Comparison of ENCODE assay signal across 8 cellular contexts in genomic region chr1:45522324-45523104, GRCh38. TPM values are rescaled to one million over a fixed set of nuclear protein-coding genes. Genes with fewer than 3 reads are reported as not detected.
DNase-seq lines count a peak whose midpoint lies in the region; ATAC-seq and TF ChIP-seq lines count a peak whose summit lies in the region.

No MANE protein-coding gene starts in this region.

- H3K4me1 ChIP-seq in MM.1S (ENCODE audit: low read length), result peaks cover 11% of the 10 kb centered on the region
- peaks cover 7 to 8% of the 10 kb centered on the region in 2 donors for H3K4me1 ChIP-seq in naive thymus-derived CD4-positive, alpha-beta T cell (ENCODE audit: control insufficient read depth in 2 of 2, insufficient read depth in 2 of 2, low read length in 2 of 2)

- peaks cover 0 to 12% (median 0%) of the 10 kb centered on the region in 5 donors for H3K27me3 Mint-ChIP-seq in naive thymus-derived CD4-positive, alpha-beta T cell

- H2AFZ ChIP-seq in MM.1S (ENCODE audit: low read length), result peak overlapping the region; percentile 86

- H3K4me2 ChIP-seq in MM.1S (ENCODE audit: low read depth, low read length), result peak overlapping the region; percentile 64

- CTCF ChIA-PET in naive thymus-derived CD4-positive, alpha-beta T cell (lab: Charles Lee), result interaction anchor here (0.5 to 1.6 kb wide), 4 partner anchors 10 to 36 kb away, joined by 3 to 6 read pairs (median 4); no protein-coding TSS in a partner anchor

- H3K27me3 ChIP-seq in MM.1S (replicated peaks; ENCODE audit: insufficient read depth, low read length), result no peaks in the 10 kb centered on the region
- H3K27me3 ChIP-seq in naive thymus-derived CD4-positive, alpha-beta T cell (ENCODE audit: control insufficient read depth in 2 of 2, insufficient read depth in 2 of 2, low read length in 2 of 2), result no peaks in the 10 kb centered on the region

- ATAC-seq in naive thymus-derived CD4-positive, alpha-beta T cell, result no peak
- no peak for ATAC-seq in GM21390 (IDR thresholded peaks at IDR 0.05; ENCODE audit: unreplicated experiment)

- H3K9me3 ChIP-seq in MM.1S (replicated peaks; ENCODE audit: insufficient read depth, low read length), result no peaks in the 10 kb centered on the region
- no peaks in the 10 kb centered on the region for H3K9me3 ChIP-seq in naive thymus-derived CD4-positive, alpha-beta T cell (ENCODE audit: control insufficient read depth in 2 of 3, low read length in 3 of 3)

- H3K9me2 ChIP-seq in MM.1S (replicated peaks; ENCODE audit: insufficient read depth, low read length), result no peaks in the 10 kb centered on the region

- peaks cover 14 to 50% (median 32%) of the 10 kb centered on the region in 7 donors for H3K4me1 Mint-ChIP-seq in naive thymus-derived CD4-positive, alpha-beta T cell

- H3K36me3 ChIP-seq in MM.1S (replicated peaks; ENCODE audit: insufficient read depth, low read length), result peaks cover 3% of the 10 kb centered on the region; the same call in 1 of the 2 replicates
- H3K36me3 ChIP-seq in naive thymus-derived CD4-positive, alpha-beta T cell (ENCODE audit: control insufficient read depth in 2 of 3, insufficient read depth in 3 of 3, low read length in 3 of 3), result peaks cover 0 to 9% (median 0%) of the 10 kb centered on the region in 3 experiments

- no peaks in the 10 kb centered on the region for H4K20me1 ChIP-seq in MM.1S (ENCODE audit: insufficient read depth, low read length)

- peak overlapping the region; percentile 55; the same call in 1 of the 2 replicates for H3K27ac ChIP-seq in MM.1S (ENCODE audit: low read length)
- H3K27ac ChIP-seq in cingulate gyrus (ENCODE audit: low read depth, low read length), result peak overlapping the region; percentile 98
- H3K27ac ChIP-seq in naive thymus-derived CD4-positive, alpha-beta T cell (ENCODE audit: low read depth, low read length), result peak overlapping the region; percentile 87

- intact Hi-C loops in naive thymus-derived CD4-positive, alpha-beta T cell (cut with micrococcal nuclease), result loop anchor here (1.0 to 5.0 kb wide), 4 partner anchors 28 to 230 kb away; partner anchors contain the start of genes AKR1A1 (in 1 of the 2), IPP (in 1 of the 2), MUTYH (in 1 of the 2) and TOE1 (in 1 of the 2)

- H3K79me2 ChIP-seq in MM.1S (ENCODE audit: low read length), result peaks cover 39% of the 10 kb centered on the region

- peaks cover 25% of the 10 kb centered on the region for H3F3A ChIP-seq in MM.1S (ENCODE audit: insufficient read depth, low read length)

- H3K4me3 Mint-ChIP-seq in naive thymus-derived CD4-positive, alpha-beta T cell, result peak overlapping the region; percentile 90 to 99 (median 94)

- peak overlapping the region; percentile 85 for H3K9ac ChIP-seq in MM.1S (ENCODE audit: low read length)

- TF ChIP-seq CTCF in MM.1S (IDR thresholded peaks at IDR 0.05; ENCODE audit: low read length) (no peak), GM20000 (IDR thresholded peaks at IDR 0.05; ENCODE audit: extremely low read depth, missing control alignments) (no peak)

- H3K9me3 Mint-ChIP-seq in naive thymus-derived CD4-positive, alpha-beta T cell, result no peaks in the 10 kb centered on the region

- peak overlapping the region; percentile 95 for H3K4me3 ChIP-seq in MM.1S (ENCODE audit: low read length)
- peak overlapping the region; percentile 94 for H3K4me3 ChIP-seq in naive thymus-derived CD4-positive, alpha-beta T cell (ENCODE audit: low read length)

- H3K27ac Mint-ChIP-seq in naive thymus-derived CD4-positive, alpha-beta T cell, result peak overlapping the region; percentile 83 to 96 (median 91)

- POLR2A ChIA-PET in naive thymus-derived CD4-positive, alpha-beta T cell (lab: Charles Lee), result interaction anchor here (0.6 to 5.2 kb wide), 25 partner anchors 10 to 1310 kb away, joined by 3 to 59 read pairs (median 5); partner anchors contain the start of genes AKR1A1, BTBD19, CCDC163 and GPBP1L1

- DNase-seq in DMS 273 (lab: John Stamatoyannopoulos, UW; ENCODE audit: unreplicated experiment) (peak; percentile 66), DMS 273 treated with DMSO at 0.1 percent for 48 hours (lab: John Stamatoyannopoulos, UW) (no peak), MM.1S (no peak), GM20000 (ENCODE audit: low spot score) (no peak), HuH-7 (ENCODE audit: low spot score) (no peak)
- DNase-seq in naive thymus-derived CD4-positive, alpha-beta T cell, result no peak

- peaks cover 0 to 2% (median 0%) of the 10 kb centered on the region in 5 donors for H3K36me3 Mint-ChIP-seq in naive thymus-derived CD4-positive, alpha-beta T cell

RNA-seq across cellular contexts. Expression of gene PRDX1, which starts 0.8 kb away (rescaled TPM):
- 100 to 1,000 TPM in 2 of 5 experiments, 10 to 100 TPM in 3; 28.8 to 369 (median 96.3) TPM for total RNA-seq in naive thymus-derived CD4-positive, alpha-beta T cell
- polyA plus RNA-seq in naive thymus-derived CD4-positive, alpha-beta T cell, result 100 to 1,000 TPM; 200 to 203 TPM

RNA-seq across cellular contexts. Expression of gene MMACHC, which starts 22.4 kb away (rescaled TPM):
- 1 to 10 TPM; 2.1 to 6.3 (median 4.9) TPM for total RNA-seq in naive thymus-derived CD4-positive, alpha-beta T cell
- 1 to 10 TPM in 1 of 2 donors, under 1 TPM in 1; 0.58 to 2.1 TPM for polyA plus RNA-seq in naive thymus-derived CD4-positive, alpha-beta T cell

RNA-seq across cellular contexts. Expression of gene CCDC163, which starts 22.6 kb away (rescaled TPM):
- 1 to 10 TPM; 1.6 to 4.4 (median 3.7) TPM for total RNA-seq in naive thymus-derived CD4-positive, alpha-beta T cell
- 1 to 10 TPM; 5.2 to 8.9 TPM for polyA plus RNA-seq in naive thymus-derived CD4-positive, alpha-beta T cell

RNA-seq across cellular contexts. Expression of gene AKR1A1, which starts 28.1 kb away (rescaled TPM):
- total RNA-seq in naive thymus-derived CD4-positive, alpha-beta T cell, result 100 to 1,000 TPM in 1 of 5 experiments, 10 to 100 TPM in 4; 47.5 to 155 (median 69.3) TPM
- 10 to 100 TPM; 81.2 to 92.6 TPM for polyA plus RNA-seq in naive thymus-derived CD4-positive, alpha-beta T cell

RNA-seq across cellular contexts. Expression of gene TESK2, which starts 31.6 kb away (rescaled TPM):
- total RNA-seq in naive thymus-derived CD4-positive, alpha-beta T cell, result 1 to 10 TPM; 3.3 to 8.9 (median 7.4) TPM
- polyA plus RNA-seq in naive thymus-derived CD4-positive, alpha-beta T cell, result 1 to 10 TPM; 3.5 to 5.0 TPM
